ENCODE assay signal across 17 cellular contexts in the genomic region with DNA sequence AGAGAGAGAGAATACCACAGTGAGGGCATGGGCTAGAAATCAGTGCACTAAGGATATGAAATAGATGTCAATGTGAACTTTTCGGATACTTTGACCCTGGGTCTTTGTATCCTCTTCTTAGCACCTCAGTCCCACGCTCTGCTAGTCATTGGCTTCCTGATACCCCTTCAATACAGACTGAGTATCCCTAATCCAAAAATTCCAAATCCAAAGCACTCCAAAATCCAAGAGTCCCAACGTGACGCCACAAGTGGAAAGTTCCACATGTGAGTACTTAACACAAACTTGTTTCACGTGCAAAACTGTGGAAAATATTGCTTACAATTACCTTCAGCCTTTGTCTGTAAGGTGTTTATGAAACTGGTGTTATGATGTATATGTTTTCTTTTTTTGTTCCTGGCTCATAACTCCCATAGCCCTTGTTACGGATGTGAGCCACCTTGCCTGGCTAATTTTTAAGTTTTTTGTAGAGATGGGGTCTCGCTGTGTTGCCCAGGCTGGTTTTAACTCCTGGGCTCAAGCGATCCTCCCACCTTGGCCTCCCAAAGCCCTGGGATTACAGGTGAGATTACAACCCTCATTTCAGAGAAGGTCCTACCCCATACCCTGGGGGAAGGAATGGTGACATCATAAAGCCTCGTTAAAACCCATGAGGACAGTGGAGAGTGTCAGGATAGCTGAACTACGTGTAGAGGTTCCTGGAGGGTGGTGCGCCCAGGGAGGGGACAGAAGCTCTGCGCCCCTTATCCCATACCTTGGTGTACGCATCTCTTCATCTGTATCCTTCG. TPM values are rescaled to one million over a fixed set of nuclear protein-coding genes. Genes with fewer than 3 reads are reported as not detected.
DNase-seq lines count a peak whose midpoint lies in the region; ATAC-seq and TF ChIP-seq lines count a peak whose summit lies in the region.
"Had no signal": no experiment of that assay in that cellular context is flagged by ENCODE, and none has a peak within 500 bp of the region (broad histone marks: within the 10 kb centered on the region; RNA-seq: fewer than 3 reads in every experiment).

No MANE protein-coding gene starts in this region.

- H3K4me1 Mint-ChIP-seq in stimulated activated naive CD8-positive, alpha-beta T cell treated with anti-CD3 and anti-CD28 coated beads, Interleukin-15, Interleukin-2, amounts not matched to agents 100 ng/mL and 50 ng/mL, for 24 hours (ENCODE audit: low read depth) = no peaks in the 10 kb centered on the region
- H3K4me1 Mint-ChIP-seq in HFFc6 (ENCODE audit: low read depth) (no peaks in the 10 kb centered on the region), immature natural killer cell (peaks cover 2 to 18% of the 10 kb centered on the region in 2 donors), MCF 10A (ENCODE audit: insufficient read depth, unreplicated experiment) (no peaks in the 10 kb centered on the region)

- BruUV-seq in MCF 10A (replicated peaks; lab: Mats Ljungman, UMichigan) = no TSS peak

- H3K27ac Mint-ChIP-seq in stimulated activated naive CD8-positive, alpha-beta T cell treated with anti-CD3 and anti-CD28 coated beads, Interleukin-15, Interleukin-2, amounts not matched to agents 100 ng/mL and 50 ng/mL, for 24 hours = peak overlapping the region; percentile 26
- H3K27ac Mint-ChIP-seq in HFFc6 (peak overlapping the region; percentile 32; the same call in 1 of the 2 replicates), immature natural killer cell (peak overlapping the region; percentile 7 to 61 (median 30)), MCF 10A (ENCODE audit: low read depth, unreplicated experiment) (no peak overlapping the region)

- no peak overlapping the region for H3K27ac ChIP-seq in right atrium auricular region
- H3K27ac ChIP-seq: SJSA1 had no signal

- H3K9me3 ChIP-seq in right atrium auricular region = no peaks in the 10 kb centered on the region
- H3K9me3 ChIP-seq: BE2C, SJSA1 had no signal

- no peaks in the 10 kb centered on the region for H3K9me3 Mint-ChIP-seq in stimulated activated naive CD8-positive, alpha-beta T cell treated with anti-CD3 and anti-CD28 coated beads, Interleukin-15, Interleukin-2, amounts not matched to agents 100 ng/mL and 50 ng/mL, for 24 hours
- no peaks in the 10 kb centered on the region for H3K9me3 Mint-ChIP-seq in HFFc6
- H3K9me3 Mint-ChIP-seq in immature natural killer cell = no peaks in the 10 kb centered on the region
- H3K9me3 Mint-ChIP-seq in MCF 10A (ENCODE audit: unreplicated experiment) = no peaks in the 10 kb centered on the region
- H3K9me3 Mint-ChIP-seq: IgD-negative memory B cell had no signal

- POLR2A ChIA-PET in MCF 10A (lab: Yijun Ruan, JAX) = no interaction called here

- no peaks in the 10 kb centered on the region for H3K27me3 Mint-ChIP-seq in stimulated activated naive CD8-positive, alpha-beta T cell treated with anti-CD3 and anti-CD28 coated beads, Interleukin-15, Interleukin-2, amounts not matched to agents 100 ng/mL and 50 ng/mL, for 24 hours
- H3K27me3 Mint-ChIP-seq in HFFc6 (ENCODE audit: insufficient read depth) (no peaks in the 10 kb centered on the region), immature natural killer cell (ENCODE audit: low read depth in 3 of 3) (peaks cover 0 to 2% (median 2%) of the 10 kb centered on the region in 3 donors), MCF 10A (ENCODE audit: insufficient read depth, unreplicated experiment) (no peaks in the 10 kb centered on the region)
- H3K27me3 Mint-ChIP-seq: IgD-negative memory B cell had no signal

- no peak overlapping the region for H3K4me3 Mint-ChIP-seq in stimulated activated naive CD8-positive, alpha-beta T cell treated with anti-CD3 and anti-CD28 coated beads, Interleukin-15, Interleukin-2, amounts not matched to agents 100 ng/mL and 50 ng/mL, for 24 hours
- H3K4me3 Mint-ChIP-seq in HFFc6 (no peak overlapping the region), immature natural killer cell (no peak overlapping the region), MCF 10A (ENCODE audit: unreplicated experiment) (no peak overlapping the region)

- no peaks in the 10 kb centered on the region for H3K4me1 ChIP-seq in right atrium auricular region
- H3K4me1 ChIP-seq: BE2C, SJSA1 had no signal

- ATAC-seq in stimulated activated naive CD8-positive, alpha-beta T cell treated with anti-CD3 and anti-CD28 coated beads, Interleukin-15, Interleukin-2, amounts not matched to agents 100 U/mL and 50 U/mL, for 24 hours = no peak

- intact Hi-C loops in MCF 10A (cut with micrococcal nuclease) = no loop called here

- peaks cover 37% of the 10 kb centered on the region for H3K36me3 ChIP-seq in right atrium auricular region

- H3K36me3 Mint-ChIP-seq in stimulated activated naive CD8-positive, alpha-beta T cell treated with anti-CD3 and anti-CD28 coated beads, Interleukin-15, Interleukin-2, amounts not matched to agents 100 ng/mL and 50 ng/mL, for 24 hours (ENCODE audit: low read depth) = peaks cover 54% of the 10 kb centered on the region
- peaks cover 22% of the 10 kb centered on the region for H3K36me3 Mint-ChIP-seq in HFFc6 (ENCODE audit: low read depth)
- peaks cover 0 to 29% (median 6%) of the 10 kb centered on the region in 3 donors for H3K36me3 Mint-ChIP-seq in immature natural killer cell
- H3K36me3 Mint-ChIP-seq in MCF 10A (ENCODE audit: insufficient read depth, unreplicated experiment) = peaks cover 64% of the 10 kb centered on the region

- TF ChIP-seq CTCF in HFFc6 (IDR thresholded peaks at IDR 0.05) (no peak), right atrium auricular region (IDR thresholded peaks at IDR 0.05) (no peak), MCF 10A (IDR thresholded peaks at IDR 0.05; ENCODE audit: unreplicated experiment) (no peak)

- no peak for DNase-seq in stimulated activated naive CD8-positive, alpha-beta T cell treated with anti-CD3 and anti-CD28 coated beads, Interleukin-15, Interleukin-2, amounts not matched to agents 100 U/mL and 50 U/mL, for 24 hours
- DNase-seq in HFFc6 (no peak), immature natural killer cell (no peak), right atrium auricular region (ENCODE audit: low spot score) (no peak), MCF 10A (ENCODE audit: unreplicated experiment) (no peak), retina (no peak)
- DNase-seq: BE2C, NCI-H1436 treated with DMSO at 0.1 percent for 48 hours, NCI-H2081 treated with DMSO at 0.1 percent for 48 hours, OCI-M1 had no signal

- no peaks in the 10 kb centered on the region for H3K27me3 ChIP-seq in right atrium auricular region
- H3K27me3 ChIP-seq: BE2C, SJSA1 had no signal

- CTCF ChIA-PET in MCF 10A (lab: Yijun Ruan, JAX) = interaction anchor here (0.5 to 1.2 kb wide), 2 partner anchors 58 to 90 kb away, joined by 3 read pairs; no protein-coding TSS in a partner anchor

- no peak overlapping the region for H3K4me3 ChIP-seq in right atrium auricular region
- H3K4me3 ChIP-seq: SJSA1 had no signal

RNA-seq across cellular contexts. Expression of a gene that starts 10.2 kb away (rescaled TPM):
- total RNA-seq in HFFc6 (2021; fragmentation: NEBNext Ultra II Directional; extraction: Animal tissue kit (Norgen Biotek cat#: 25700)) = 1 to 10 TPM; 2.6 to 4.4 (median 3.5) TPM
- polyA plus RNA-seq in immature natural killer cell = 10 to 100 TPM; 14.5 to 37.5 (median 37.1) TPM
- 1 to 10 TPM; 1.1 to 2.8 TPM for total RNA-seq in right atrium auricular region
- 6.0 and 7.0 TPM in 2 replicates for total RNA-seq in MCF 10A (2022)

RNA-seq across cellular contexts. Expression of a gene that starts 13.0 kb away (rescaled TPM):
- total RNA-seq in HFFc6 (2021; fragmentation: NEBNext Ultra II Directional; extraction: Animal tissue kit (Norgen Biotek cat#: 25700)) = 10 to 100 TPM; 16.1 to 21.8 (median 19.5) TPM
- 10 to 100 TPM in 2 of 3 donors, 1 to 10 TPM in 1; 6.6 to 47.8 (median 12.7) TPM for polyA plus RNA-seq in immature natural killer cell
- total RNA-seq in right atrium auricular region (10 to 100 TPM; 14.1 to 16.5 TPM), MCF 10A (2022) (50.9 and 54.6 TPM in 2 replicates)

RNA-seq across cellular contexts. Expression of a gene that starts 39.1 kb away (rescaled TPM):
- total RNA-seq in HFFc6 (2021; fragmentation: NEBNext Ultra II Directional; extraction: Animal tissue kit (Norgen Biotek cat#: 25700)) = 100 to 1,000 TPM; 161 to 176 (median 173) TPM
- 100 to 1,000 TPM; 290 to 348 (median 301) TPM for polyA plus RNA-seq in immature natural killer cell
- total RNA-seq in right atrium auricular region = 10 to 100 TPM; 58.3 to 94.3 TPM
- 78.5 and 82.5 TPM in 2 replicates for total RNA-seq in MCF 10A (2022)

RNA-seq across cellular contexts. Expression of a gene that starts 46.5 kb away (rescaled TPM):
- total RNA-seq in HFFc6 (2021; fragmentation: NEBNext Ultra II Directional; extraction: Animal tissue kit (Norgen Biotek cat#: 25700)) = not detected
- not detected for polyA plus RNA-seq in immature natural killer cell
- not detected for total RNA-seq in right atrium auricular region
- total RNA-seq in MCF 10A (2022) = not detected in 2 replicates
- total RNA-seq: Daoy, H4, HT-29, SJSA1 had no signal
- polyA plus RNA-seq: AG04450, IgD-negative memory B cell had no signal
